18 cellular contexts compared by ENCODE assay signal in genomic region chr11:12754582-12755250, GRCh38.
DNase-seq lines count a peak whose midpoint lies in the region; ATAC-seq and TF ChIP-seq lines count a peak whose summit lies in the region.
"Had no signal": no experiment of that assay in that cellular context is flagged by ENCODE, and none has a peak within 500 bp of the region (broad histone marks: within the 10 kb centered on the region; RNA-seq: fewer than 3 reads in every experiment).

No MANE protein-coding gene starts in this region.

- H3K4me1 ChIP-seq in RWPE2 (ENCODE audit: insufficient read depth, poor library complexity, severe bottlenecking) (peaks cover 44% of the 10 kb centered on the region), mesodermal cell (ENCODE audit: control insufficient read depth, insufficient read depth, low read length, poor library complexity, severe bottlenecking) (peaks cover 41% of the 10 kb centered on the region)

- peak overlapping the region; percentile 52 for H3K27ac ChIP-seq in RWPE2 (ENCODE audit: poor library complexity, severe bottlenecking)
- peak overlapping the region; percentile 77 for H3K27ac ChIP-seq in mesodermal cell (ENCODE audit: low read depth, low read length, severe bottlenecking)
- H3K27ac ChIP-seq: tibial artery had no signal

- peak; percentile 74 for DNase-seq in COR-L47 (lab: John Stamatoyannopoulos, UW)
- peak; percentile 40 for DNase-seq in M059J (ENCODE audit: low read depth)
- no peak for DNase-seq in RWPE2 (ENCODE audit: low spot score)
- no peak for DNase-seq in AML-193 (lab: John Stamatoyannopoulos, UW)
- DNase-seq in cerebellar nuclear complex (lab: John Stamatoyannopoulos, UW) = no peak
- DNase-seq in 8988T = no peak
- DNase-seq: activated CD4-positive, alpha-beta T cell treated with anti-CD3 and anti-CD28 coated beads, Interleukin-2, amount 10 ng/mL, durations not matched to agents 7 days and 5 days; activated CD8-positive, alpha-beta memory T cell treated with anti-CD3 and anti-CD28 coated beads, Interleukin-2, amount 50 U/mL, for 48 hours; activated gamma-delta T cell treated with Interleukin-2 at 50 U/mL for 16 hours; central memory CD4-positive, alpha-beta T cell; NCI-H1048; NK-92 treated with Interleukin-12 subunit alpha and Interleukin-12 subunit beta, amount 100 ng/mL, for 24 hours; stimulated activated CD4-positive, alpha-beta T cell treated with anti-CD3 and anti-CD28 coated beads, Interleukin-1b, Interleukin-23, amount 100 ng/mL, for 48 hours; stimulated activated naive CD4-positive, alpha-beta T cell treated with Interleukin-2 at 50 U/mL for 16 hours; tibial artery had no signal

- ATAC-seq in RWPE2 (ENCODE audit: low read depth) (peak; percentile 89), GM21529 (IDR thresholded peaks at IDR 0.05; ENCODE audit: unreplicated experiment) (no peak)
- ATAC-seq: sciatic nerve had no signal

- H3K27me3 ChIP-seq in RWPE2 (ENCODE audit: insufficient read depth, poor library complexity, severe bottlenecking) = no peaks in the 10 kb centered on the region
- H3K27me3 ChIP-seq: tibial artery had no signal

- no peak for TF ChIP-seq CTCF in RWPE2 (IDR thresholded peaks at IDR 0.05; ENCODE audit: poor library complexity, severe bottlenecking)

- H3K4me3 ChIP-seq in RWPE2 (ENCODE audit: severe bottlenecking) (no peak overlapping the region), mesodermal cell (ENCODE audit: extremely low read depth, insufficient read depth, low read length, poor library complexity, severe bottlenecking) (no peak overlapping the region)
- H3K4me3 ChIP-seq: tibial artery had no signal

- H3K36me3 ChIP-seq in RWPE2 (ENCODE audit: low read depth) = no peaks in the 10 kb centered on the region
- peaks cover 20% of the 10 kb centered on the region for H3K36me3 ChIP-seq in mesodermal cell (ENCODE audit: control insufficient read depth, insufficient read depth, low read length)
- H3K36me3 ChIP-seq: tibial artery had no signal

- 71 to 81% methylated on average over 3 of the region's 3 CpGs for WGBS in mesodermal cell (ENCODE audit: insufficient coverage in 2 of 2), 2 experiments

- H3K9me3 ChIP-seq in RWPE2 (ENCODE audit: severe bottlenecking) (no peaks in the 10 kb centered on the region), mesodermal cell (ENCODE audit: control insufficient read depth, low read length) (no peaks in the 10 kb centered on the region)
- H3K9me3 ChIP-seq: tibial artery had no signal

Comparison
In these comparisons a context has a peak if more than half of its experiments do, and no peak if none do; other contexts are left out.
1. DNase-seq: peak in COR-L47 (single experiment) and M059J (single experiment); none in RWPE2 (single experiment), AML-193 (0 of 2), cerebellar nuclear complex (0 of 2) and 8988T (single experiment).